Comparison of ENCODE assay signal across 12 cellular contexts in the genomic region with DNA sequence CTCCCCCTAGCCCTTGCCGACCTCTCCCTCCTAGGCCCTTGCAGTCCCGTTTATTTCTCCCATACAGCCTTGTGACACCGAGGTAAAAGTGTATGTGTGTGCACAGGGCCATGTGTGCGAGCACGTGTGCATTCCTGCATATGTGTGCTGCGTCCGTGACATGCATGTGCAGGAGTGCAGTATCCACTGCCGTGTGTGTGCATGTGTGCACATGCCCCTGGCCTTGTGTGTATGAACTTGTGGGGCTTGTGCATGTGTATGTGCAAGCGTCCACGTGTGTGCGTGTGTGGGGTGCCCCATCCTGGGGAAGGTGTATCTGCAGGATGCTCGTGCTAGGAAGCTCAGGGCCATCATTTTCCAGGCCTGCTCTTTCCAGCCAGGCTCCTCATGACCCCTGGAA. TPM values are rescaled to one million over a fixed set of nuclear protein-coding genes. Genes with fewer than 3 reads are reported as not detected.
DNase-seq lines count a peak whose midpoint lies in the region; ATAC-seq, FAIRE-seq and TF ChIP-seq lines count a peak whose summit lies in the region.
"Had no signal": no experiment of that assay in that cellular context is flagged by ENCODE, and none has a peak within 500 bp of the region (broad histone marks: within the 10 kb centered on the region; RNA-seq: fewer than 3 reads in every experiment).

No MANE protein-coding gene starts in this region.

- TF ChIP-seq CTCF in GM12878 (IDR thresholded peaks at IDR 0.05 in 2 of 3, conservative IDR thresholded peaks at IDR 0.05 in 1 of 3; ENCODE audit: control insufficient read depth in 2 of 3, extremely low read depth in 1 of 3, insufficient read depth in 1 of 3, low read depth in 3 of 3, low read length in 3 of 3) (no peak), osteoblast (IDR thresholded peaks at IDR 0.05; ENCODE audit: extremely low read depth, low read depth, low read length) (no peak)

- ATAC-seq in GM12878, result no peak
- no peak for ATAC-seq in GM18861 (IDR thresholded peaks at IDR 0.05; ENCODE audit: unreplicated experiment)
- ATAC-seq: GM23338 had no signal

- CTCF ChIA-PET in GM12878 (lab: Yijun Ruan, JAX), result interaction anchor here (0.6 to 6.2 kb wide), 15 partner anchors 11 to 286 kb away, joined by 3 to 91 read pairs (median 9); partner anchors contain the start of genes CDK9, ENG, ST6GALNAC4 and ST6GALNAC6

- H3K9me3 ChIP-seq in BLaER1 (no peaks in the 10 kb centered on the region), GM12878 (replicated peaks; ENCODE audit: control insufficient read depth, insufficient read depth, low read length) (no peaks in the 10 kb centered on the region), osteoblast (ENCODE audit: low read depth, low read length) (no peaks in the 10 kb centered on the region)

- H3K79me2 ChIP-seq in GM12878 (ENCODE audit: control insufficient read depth, insufficient read depth, low read length) (no peaks in the 10 kb centered on the region), osteoblast (ENCODE audit: insufficient read depth, low read length) (peaks cover 20% of the 10 kb centered on the region)

- H3K27ac ChIP-seq in BLaER1 (no peak overlapping the region), GM12878 (ENCODE audit: control insufficient read depth, insufficient read depth) (no peak overlapping the region), osteoblast (ENCODE audit: low read depth, low read length) (no peak overlapping the region)

- intact Hi-C loops in GM12878 (cut with micrococcal nuclease; ENCODE audit: unreplicated experiment), result loop anchor here (1.0 to 2.0 kb wide), 4 partner anchors 50 to 366 kb away; partner anchors contain the start of gene TOR2A

- in situ Hi-C loops in GM12878 (cut with MboI), result no loop called here

- DNase-seq in GM12878 (ENCODE audit: low read depth, low spot score) (no peak), osteoblast (ENCODE audit: insufficient read length, low spot score, missing footprints) (peak; percentile 61)
- DNase-seq in stimulated activated CD4-positive, alpha-beta T cell treated with anti-CD3 and anti-CD28 coated beads, Interleukin-4, amount 100 ng/mL, for 1 hour, result no peak
- DNase-seq: ACHN; C1 segment of cervical spinal cord; CD4-positive, alpha-beta T cell; DMS79; H9 had no signal

- H3K9ac ChIP-seq in BLaER1, result no peak overlapping the region
- no peak overlapping the region for H3K9ac ChIP-seq in GM12878 (ENCODE audit: control insufficient read depth, insufficient read depth, low read length)

- H3K27me3 ChIP-seq in BLaER1 (no peaks in the 10 kb centered on the region), GM12878 (replicated peaks in 1 of 2; ENCODE audit: control insufficient read depth in 2 of 2, insufficient read depth in 2 of 2, low read length in 1 of 2) (no peaks in the 10 kb centered on the region), osteoblast (ENCODE audit: insufficient read depth, low read length) (no peaks in the 10 kb centered on the region)

- TF ChIP-seq POLR2A in GM12878 (IDR thresholded peaks at IDR 0.05; ENCODE audit: low read depth, low read length), result no peak

- 64% methylated on average over 12 of the region's 12 CpGs for whole genome bisulfite sequencing in GM12878 (ENCODE audit: insufficient coverage, insufficient replicate concordance, low lambda C conversion rate, missing lambda C conversion rate)

- H3K36me3 ChIP-seq in BLaER1 (peaks cover 8% of the 10 kb centered on the region; the same call in 1 of the 2 replicates), GM12878 (ENCODE audit: control insufficient read depth in 2 of 2, insufficient read depth in 2 of 2, low read length in 1 of 2) (no peaks in the 10 kb centered on the region), osteoblast (ENCODE audit: insufficient read depth, low read length) (peaks cover 45% of the 10 kb centered on the region)

- no peak overlapping the region for H3K4me3 ChIP-seq in BLaER1
- H3K4me3 ChIP-seq in GM12878, result no peak overlapping the region
- H3K4me3 ChIP-seq in osteoblast (ENCODE audit: insufficient read depth, low read length), result no peak overlapping the region
- H3K4me3 ChIP-seq: GM23338 had no signal

- H4K20me1 ChIP-seq in BLaER1 (no peaks in the 10 kb centered on the region), GM12878 (ENCODE audit: control insufficient read depth, insufficient read depth) (no peaks in the 10 kb centered on the region), osteoblast (ENCODE audit: insufficient read depth, low read length) (peaks cover 11% of the 10 kb centered on the region)

- no peak for TF ChIP-seq RAD21 in GM12878 (IDR thresholded peaks at IDR 0.05; ENCODE audit: insufficient read depth, low read depth, low read length)

- BruUV-seq in GM12878 (replicated peaks; lab: Mats Ljungman, UMichigan), result no TSS peak

- TF ChIP-seq EP300 in GM12878 (IDR thresholded peaks at IDR 0.05; ENCODE audit: borderline replicate concordance in 1 of 2, control insufficient read depth in 1 of 2, low read depth in 2 of 2, low read length in 2 of 2), result no peak

- POLR2A ChIA-PET in GM12878 (lab: Charles Lee), result no interaction called here

- H2AFZ ChIP-seq in GM12878 (ENCODE audit: control insufficient read depth, low read depth, low read length) (no peak overlapping the region), osteoblast (ENCODE audit: low read length) (no peak overlapping the region)
- H2AFZ ChIP-seq: GM23338 had no signal

- 0 out of 2 replicates have a peak overlapping the region, but pooled peaks have one; percentile 92 for H3K4me2 ChIP-seq in BLaER1
- H3K4me2 ChIP-seq in GM12878 (ENCODE audit: control insufficient read depth, insufficient read depth), result no peak overlapping the region
- no peak overlapping the region for H3K4me2 ChIP-seq in osteoblast (ENCODE audit: insufficient read depth, low read length)
- H3K4me2 ChIP-seq: GM23338 had no signal

- SMC1A ChIA-PET in GM12878 (lab: Charles Lee; ENCODE audit: uncharacterized antibody, unreplicated experiment), result interaction anchor here (1.1 to 1.8 kb wide), 6 partner anchors 31 to 164 kb away, joined by 3 to 9 read pairs (median 5); no protein-coding TSS in a partner anchor

- FAIRE-seq in GM12878 (lab: Jason Lieb, UNC), result no peak
- FAIRE-seq: GM12891 had no signal

- peaks cover 89% of the 10 kb centered on the region for H3K4me1 ChIP-seq in BLaER1
- H3K4me1 ChIP-seq in GM12878 (ENCODE audit: control insufficient read depth, insufficient read depth, low read length), result peaks cover 9% of the 10 kb centered on the region
- peaks cover 41% of the 10 kb centered on the region for H3K4me1 ChIP-seq in osteoblast (ENCODE audit: insufficient read depth, low read length)

- RAD21 ChIA-PET in GM12878 (lab: Charles Lee; ENCODE audit: unreplicated experiment), result interaction anchor here (0.7 to 2.8 kb wide), 4 partner anchors 50 to 107 kb away, joined by 3 to 18 read pairs (median 16); partner anchors contain the start of gene CDK9

RNA-seq across cellular contexts. Expression of gene AK1, which starts 6.6 kb away (rescaled TPM):
- total RNA-seq in GM12878 (2013; cell fraction: nucleolus; rRNA removed), result 1.8 and 2.4 TPM in 2 replicates
- total RNA-seq in GM12878 (2014; rRNA removed) (0.87 and 3.1 TPM in 2 replicates), GM12878 (2014; rRNA removed; fragmentation: Illumina TruSeq; extraction: Trizol) (0.14 and 1.8 TPM in 2 replicates), GM12878 (2021) (2.1 and 2.2 TPM in 2 replicates), osteoblast (100 and 106 TPM in 2 replicates)
- polyA plus RNA-seq in GM12878 (2011; ENCODE audit: low read depth), result 1.8 TPM
- polyA plus RNA-seq in GM12878 (2011; rRNA removed) (0.98 and 1.8 TPM in 2 replicates), GM12878 (2014; fragmentation: Illumina TruSeq; extraction: Trizol) (1.3 and 1.8 TPM in 2 replicates), GM12878 (2014; fragmentation: Nextera tagmentation; extraction: Ambion mirVana) (1 to 10 TPM in 1 of 2 experiments, under 1 TPM in 1; 0.23 to 1.4 TPM), GM12878 (2014; rRNA removed) (2.1 and 4.7 TPM in 2 replicates), GM12878 (2016; fragmentation: Nextera tagmentation; extraction: Ambion mirVana) (1 to 10 TPM; 1.4 to 2.2 TPM)
- polyA plus RNA-seq in GM12878 (2011; cell fraction: cytosol; rRNA removed), result 2.5 and 3.1 TPM in 2 replicates
- polyA plus RNA-seq in GM12878 (2011; cell fraction: nucleus; rRNA removed), result 21.6 and 27.7 TPM in 2 replicates
- 5.1 and 8.4 TPM in 2 replicates for polyA plus RNA-seq in GM12878 (2012)
- 0.29 and 0.88 TPM in 2 replicates for polyA minus RNA-seq in GM12878 (2011; rRNA and poly(A)+ RNA removed)
- polyA minus RNA-seq in GM12878 (2011; cell fraction: cytosol; rRNA and poly(A)+ RNA removed), result 3.3 and 6.0 TPM in 2 replicates
- polyA minus RNA-seq in GM12878 (2011; cell fraction: nucleus; rRNA and poly(A)+ RNA removed), result 0.24 and 0.67 TPM in 2 replicates

RNA-seq across cellular contexts. Expression of gene ENG, which starts 16.4 kb away (rescaled TPM):
- total RNA-seq in GM12878 (2013; cell fraction: nucleolus; rRNA removed), result 4.0 and 5.4 TPM in 2 replicates
- total RNA-seq in GM12878 (2014; rRNA removed), result 0.60 and 0.79 TPM in 2 replicates
- total RNA-seq in GM12878 (2014; rRNA removed; fragmentation: Illumina TruSeq; extraction: Trizol), result 0.64 and 1.0 TPM in 2 replicates
- 9.1 and 10.1 TPM in 2 replicates for total RNA-seq in GM12878 (2021)
- polyA plus RNA-seq in GM12878 (2011; ENCODE audit: low read depth), result 1.8 TPM
- polyA plus RNA-seq in GM12878 (2011; rRNA removed), result 0.16 and 0.18 TPM in 2 replicates
- polyA plus RNA-seq in GM12878 (2011; cell fraction: cytosol; rRNA removed), result 0.37 and 0.43 TPM in 2 replicates
- polyA plus RNA-seq in GM12878 (2011; cell fraction: nucleus; rRNA removed), result 1.2 and 1.6 TPM in 2 replicates
- polyA plus RNA-seq in GM12878 (2012), result 4.8 and 5.9 TPM in 2 replicates
- polyA plus RNA-seq in GM12878 (2014; fragmentation: Illumina TruSeq; extraction: Trizol), result 0.98 and 3.0 TPM in 2 replicates
- polyA plus RNA-seq in GM12878 (2014; fragmentation: Nextera tagmentation; extraction: Ambion mirVana), result under 1 TPM; 0.14 to 0.24 TPM
- 3.3 and 4.2 TPM in 2 replicates for polyA plus RNA-seq in GM12878 (2014; rRNA removed)
- polyA plus RNA-seq in GM12878 (2016; fragmentation: Nextera tagmentation; extraction: Ambion mirVana), result 1 to 10 TPM; 4.2 to 5.0 TPM
- polyA minus RNA-seq in GM12878 (2011; rRNA and poly(A)+ RNA removed), result 0.15 and 0.41 TPM in 2 replicates
- 1.2 and 2.0 TPM in 2 replicates for polyA minus RNA-seq in GM12878 (2011; cell fraction: cytosol; rRNA and poly(A)+ RNA removed)
- polyA minus RNA-seq in GM12878 (2011; cell fraction: nucleus; rRNA and poly(A)+ RNA removed), result 0.12 and 0.67 TPM in 2 replicates
- 60.8 and 87.5 TPM in 2 replicates for total RNA-seq in osteoblast

RNA-seq across cellular contexts. Expression of gene ST6GALNAC6, which starts 28.5 kb away (rescaled TPM):
- total RNA-seq in GM12878 (2013; cell fraction: nucleolus; rRNA removed), result 55.6 and 55.9 TPM in 2 replicates
- total RNA-seq in GM12878 (2014; rRNA removed) (22.6 and 27.0 TPM in 2 replicates), GM12878 (2014; rRNA removed; fragmentation: Illumina TruSeq; extraction: Trizol) (16.0 and 17.6 TPM in 2 replicates), GM12878 (2021) (21.1 and 23.2 TPM in 2 replicates), osteoblast (52.7 and 53.2 TPM in 2 replicates)
- polyA plus RNA-seq in GM12878 (2011; ENCODE audit: low read depth), result 9.5 TPM
- polyA plus RNA-seq in GM12878 (2011; rRNA removed) (13.9 and 24.6 TPM in 2 replicates), GM12878 (2014; fragmentation: Illumina TruSeq; extraction: Trizol) (7.2 and 16.1 TPM in 2 replicates), GM12878 (2014; fragmentation: Nextera tagmentation; extraction: Ambion mirVana) (under 1 TPM; 0.40 to 0.48 TPM), GM12878 (2014; rRNA removed) (24.0 and 24.7 TPM in 2 replicates), GM12878 (2016; fragmentation: Nextera tagmentation; extraction: Ambion mirVana) (10 to 100 TPM; 12.6 to 12.7 TPM)
- polyA plus RNA-seq in GM12878 (2011; cell fraction: cytosol; rRNA removed), result 28.4 and 35.1 TPM in 2 replicates
- polyA plus RNA-seq in GM12878 (2011; cell fraction: nucleus; rRNA removed), result 55.5 and 94.2 TPM in 2 replicates
- 19.0 and 22.5 TPM in 2 replicates for polyA plus RNA-seq in GM12878 (2012)
- 20.8 and 26.1 TPM in 2 replicates for polyA minus RNA-seq in GM12878 (2011; rRNA and poly(A)+ RNA removed)
- 4.7 and 8.0 TPM in 2 replicates for polyA minus RNA-seq in GM12878 (2011; cell fraction: cytosol; rRNA and poly(A)+ RNA removed)
- polyA minus RNA-seq in GM12878 (2011; cell fraction: nucleus; rRNA and poly(A)+ RNA removed), result 12.1 and 16.7 TPM in 2 replicates

RNA-seq across cellular contexts. Expression of gene ST6GALNAC4, which starts 46.0 kb away (rescaled TPM):
- 98.4 and 112 TPM in 2 replicates for total RNA-seq in GM12878 (2013; cell fraction: nucleolus; rRNA removed)
- 48.3 and 57.4 TPM in 2 replicates for total RNA-seq in GM12878 (2014; rRNA removed)
- 20.7 and 23.7 TPM in 2 replicates for total RNA-seq in GM12878 (2014; rRNA removed; fragmentation: Illumina TruSeq; extraction: Trizol)
- 56.1 and 64.1 TPM in 2 replicates for total RNA-seq in GM12878 (2021)
- polyA plus RNA-seq in GM12878 (2011; ENCODE audit: low read depth), result 11.8 TPM
- polyA plus RNA-seq in GM12878 (2011; rRNA removed), result 6.9 and 16.4 TPM in 2 replicates
- 38.1 and 52.2 TPM in 2 replicates for polyA plus RNA-seq in GM12878 (2011; cell fraction: cytosol; rRNA removed)
- 59.2 and 59.5 TPM in 2 replicates for polyA plus RNA-seq in GM12878 (2011; cell fraction: nucleus; rRNA removed)
- polyA plus RNA-seq in GM12878 (2012), result 40.4 and 47.8 TPM in 2 replicates
- polyA plus RNA-seq in GM12878 (2014; fragmentation: Illumina TruSeq; extraction: Trizol), result 3.0 and 13.5 TPM in 2 replicates
- 1 to 10 TPM; 4.2 to 6.6 TPM for polyA plus RNA-seq in GM12878 (2014; fragmentation: Nextera tagmentation; extraction: Ambion mirVana)
- polyA plus RNA-seq in GM12878 (2014; rRNA removed), result 63.2 and 68.1 TPM in 2 replicates
- polyA plus RNA-seq in GM12878 (2016; fragmentation: Nextera tagmentation; extraction: Ambion mirVana), result 10 to 100 TPM; 46.7 to 49.9 TPM
- 23.9 and 54.0 TPM in 2 replicates for polyA minus RNA-seq in GM12878 (2011; rRNA and poly(A)+ RNA removed)
- 25.1 and 31.3 TPM in 2 replicates for polyA minus RNA-seq in GM12878 (2011; cell fraction: cytosol; rRNA and poly(A)+ RNA removed)
- 27.2 and 51.5 TPM in 2 replicates for polyA minus RNA-seq in GM12878 (2011; cell fraction: nucleus; rRNA and poly(A)+ RNA removed)
- total RNA-seq in osteoblast, result 29.5 and 33.7 TPM in 2 replicates

RNA-seq across cellular contexts. Expression of gene PIP5KL1, which starts 59.7 kb away (rescaled TPM):
- total RNA-seq in GM12878 (2013; cell fraction: nucleolus; rRNA removed), result 1.9 and 2.0 TPM in 2 replicates
- total RNA-seq in GM12878 (2014; rRNA removed), result 0.40 TPM in 1 of 2 replicates, not detected in the other
- 0.14 and 0.22 TPM in 2 replicates for total RNA-seq in GM12878 (2014; rRNA removed; fragmentation: Illumina TruSeq; extraction: Trizol)
- total RNA-seq in GM12878 (2021), result 0.32 and 0.64 TPM in 2 replicates
- 0.41 TPM for polyA plus RNA-seq in GM12878 (2011; ENCODE audit: low read depth)
- polyA plus RNA-seq in GM12878 (2011; rRNA removed), result 0.12 and 0.50 TPM in 2 replicates
- polyA plus RNA-seq in GM12878 (2011; cell fraction: cytosol; rRNA removed), result 0.34 and 0.52 TPM in 2 replicates
- polyA plus RNA-seq in GM12878 (2011; cell fraction: nucleus; rRNA removed), result 2.2 and 3.0 TPM in 2 replicates
- 0.60 and 1.1 TPM in 2 replicates for polyA plus RNA-seq in GM12878 (2012)
- 0.04 TPM in 1 of 2 replicates, not detected in the other for polyA plus RNA-seq in GM12878 (2014; fragmentation: Illumina TruSeq; extraction: Trizol)
- polyA plus RNA-seq in GM12878 (2014; fragmentation: Nextera tagmentation; extraction: Ambion mirVana), result not detected
- polyA plus RNA-seq in GM12878 (2014; rRNA removed), result 0.55 and 0.67 TPM in 2 replicates
- under 1 TPM; 0.11 to 0.47 TPM for polyA plus RNA-seq in GM12878 (2016; fragmentation: Nextera tagmentation; extraction: Ambion mirVana)
- 0.10 TPM in 1 of 2 replicates, not detected in the other for polyA minus RNA-seq in GM12878 (2011; rRNA and poly(A)+ RNA removed)
- not detected in 2 replicates for polyA minus RNA-seq in GM12878 (2011; cell fraction: cytosol; rRNA and poly(A)+ RNA removed)
- 0.57 and 0.85 TPM in 2 replicates for polyA minus RNA-seq in GM12878 (2011; cell fraction: nucleus; rRNA and poly(A)+ RNA removed)
- total RNA-seq in osteoblast, result 2.2 and 3.5 TPM in 2 replicates

Comparison
In these comparisons a context has a peak if more than half of its experiments do, and no peak if none do; other contexts are left out.
1. RNA of gene AK1, which starts 6.6 kb away (total RNA-seq): 100 to 106 TPM in osteoblast; 0.14 to 3.1 TPM in GM12878; every median in the first group is over 10 times any median in the second.